Comparison of ENCODE assay signal across 8 cellular contexts in the genomic region with DNA sequence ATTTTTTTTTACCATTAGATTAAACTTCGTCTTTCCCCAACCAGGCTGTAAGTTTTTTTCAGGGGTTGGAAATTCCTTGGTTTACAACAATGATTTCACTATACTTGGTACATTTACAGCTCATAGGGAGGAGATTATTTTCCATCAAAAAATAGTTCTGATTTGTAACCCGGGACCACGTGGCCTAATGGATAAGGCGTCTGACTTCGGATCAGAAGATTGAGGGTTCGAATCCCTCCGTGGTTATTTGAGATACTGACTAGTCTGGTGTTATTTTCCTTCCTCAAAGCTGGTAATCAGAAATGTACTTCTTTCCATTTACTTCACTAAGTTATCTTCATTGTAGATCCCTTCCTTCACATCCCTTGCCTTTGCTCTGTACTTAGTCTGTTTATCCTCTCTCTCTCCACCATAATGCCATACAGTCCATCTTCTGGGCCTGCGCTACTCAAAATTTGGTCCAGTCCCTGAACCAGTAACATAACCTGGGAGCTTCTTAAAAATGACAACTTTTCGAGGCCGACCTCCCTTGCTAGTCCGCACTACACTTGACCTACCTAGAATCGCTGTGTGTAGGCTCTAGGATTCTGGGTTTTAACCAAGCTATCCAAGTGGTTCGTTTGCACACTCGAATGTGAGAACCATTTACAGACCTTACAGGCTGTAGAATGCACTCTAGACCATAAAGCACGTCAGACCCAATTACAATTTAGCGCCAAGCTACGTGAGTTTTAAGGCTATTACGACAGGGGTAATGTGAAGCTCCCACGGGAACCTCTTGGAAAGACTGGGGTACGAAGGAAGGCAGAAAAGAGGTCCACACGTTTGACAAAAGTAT. TPM values are rescaled to one million over a fixed set of nuclear protein-coding genes. Genes with fewer than 3 reads are reported as not detected.
DNase-seq lines count a peak whose midpoint lies in the region; ATAC-seq and TF ChIP-seq lines count a peak whose summit lies in the region.

No MANE protein-coding gene starts in this region.

- DNase-seq in activated effector memory CD4-positive, alpha-beta T cell treated with anti-CD3 and anti-CD28 coated beads, Interleukin-2, amount 50 U/mL, for 16 hours = peak; percentile 75
- DNase-seq in activated effector memory CD4-positive, alpha-beta T cell treated with Interleukin-2 at 50 U/mL for 16 hours = no peak
- DNase-seq in OCI-M1 (lab: John Stamatoyannopoulos, UW) (peak; percentile 98), foreskin melanocyte (peak; percentile 91), osteoblast (ENCODE audit: insufficient read length, low spot score, missing footprints) (peak; percentile 65)
- peak; percentile 23 for DNase-seq in activated T-helper 9 cell treated with anti-CD3 and anti-CD28 coated beads, Interleukin-2, amount 50 U/mL, for 16 hours (ENCODE audit: low read depth)

- H3K9me3 ChIP-seq in HUES64 (ENCODE audit: insufficient read depth, low read depth, low read length) (no peaks in the 10 kb centered on the region), osteoblast (ENCODE audit: low read depth, low read length) (no peaks in the 10 kb centered on the region)

- H4K20me1 ChIP-seq in osteoblast (ENCODE audit: insufficient read depth, low read length) = no peaks in the 10 kb centered on the region

- no peak for ATAC-seq in GM19023 (IDR thresholded peaks at IDR 0.05; ENCODE audit: unreplicated experiment)

- no peak overlapping the region for H2AFZ ChIP-seq in osteoblast (ENCODE audit: low read length)

- peak overlapping the region; percentile 85 for H3K4me3 ChIP-seq in HUES64 (ENCODE audit: low read length)
- H3K4me3 ChIP-seq in osteoblast (ENCODE audit: insufficient read depth, low read length) = peak overlapping the region; percentile 80

- H3K36me3 ChIP-seq in HUES64 (ENCODE audit: insufficient read depth, low read length) (no peaks in the 10 kb centered on the region), osteoblast (ENCODE audit: insufficient read depth, low read length) (no peaks in the 10 kb centered on the region)

- H3K4me1 ChIP-seq in HUES64 (ENCODE audit: insufficient read depth, low read length) = no peaks in the 10 kb centered on the region; the same call in 1 of the 2 replicates
- H3K4me1 ChIP-seq in osteoblast (ENCODE audit: insufficient read depth, low read length) = no peaks in the 10 kb centered on the region

- H3K27ac ChIP-seq in HUES64 (ENCODE audit: low read depth, low read length) = no peak overlapping the region
- H3K27ac ChIP-seq in osteoblast (ENCODE audit: low read depth, low read length) = peak overlapping the region; percentile 5

- H3K27me3 ChIP-seq in HUES64 (ENCODE audit: insufficient read depth, low read length) (peaks cover 10% of the 10 kb centered on the region; the same call in 1 of the 2 replicates), osteoblast (ENCODE audit: insufficient read depth, low read length) (no peaks in the 10 kb centered on the region)

- H3K4me2 ChIP-seq in osteoblast (ENCODE audit: insufficient read depth, low read length) = peak overlapping the region; percentile 67

- H3K79me2 ChIP-seq in osteoblast (ENCODE audit: insufficient read depth, low read length) = no peaks in the 10 kb centered on the region

- no peak for TF ChIP-seq CTCF in osteoblast (IDR thresholded peaks at IDR 0.05; ENCODE audit: extremely low read depth, low read depth, low read length)

- 60% methylated on average over 20 of the region's 21 CpGs for WGBS in HUES64

- H3K9ac ChIP-seq in HUES64 (ENCODE audit: low read depth, low read length) = no peak overlapping the region

RNA-seq across cellular contexts. Expression of a gene that starts 42.1 kb away (rescaled TPM):
- polyA plus RNA-seq in HUES64 (2013, experiment 1 of 2) = 1.00 TPM
- 1.8 TPM for polyA plus RNA-seq in HUES64 (2013, experiment 2 of 2)
- total RNA-seq in osteoblast = 24.2 and 25.0 TPM in 2 replicates
